In genomic region chr10:13440709-13441061, GRCh38 we compare ENCODE assay signal across 8 cellular contexts.
DNase-seq lines count a peak whose midpoint lies in the region; ATAC-seq and TF ChIP-seq lines count a peak whose summit lies in the region.

No MANE protein-coding gene starts in this region.

- intact Hi-C loops in activated CD8-positive, alpha-beta T cell treated with anti-CD3 and anti-CD28 coated beads for 36 hours (cut with micrococcal nuclease): no loop called here
- intact Hi-C loops in stomach (cut with DNase I; ENCODE audit: low total_unique reads) (no loop called here), natural killer cell (cut with micrococcal nuclease) (loop anchor here (1.0 kb wide), 1 partner anchor 68 kb away; no protein-coding TSS in a partner anchor)

- ATAC-seq in activated CD8-positive, alpha-beta T cell treated with anti-CD3 and anti-CD28 coated beads, Interleukin-2, amount 10 ng/mL, durations not matched to agents 7 days and 5 days: peak; percentile 9
- ATAC-seq in activated CD8-positive, alpha-beta T cell treated with anti-CD3 and anti-CD28 coated beads for 36 hours: no peak
- ATAC-seq in T-cell (replicated peaks in 1 of 4): peak in 1 of 4 experiments; percentile 11
- no peak for ATAC-seq in natural killer cell
- ATAC-seq in HG02610 (IDR thresholded peaks at IDR 0.05; ENCODE audit: unreplicated experiment): no peak

- 32 to 40% (median 34%) methylated on average over 5 of the region's 5 CpGs for WGBS in stomach, 5 donors

- no peak overlapping the region for H3K4me3 Mint-ChIP-seq in activated CD8-positive, alpha-beta T cell treated with anti-CD3 and anti-CD28 coated beads, Interleukin-2, amount 10 ng/mL, durations not matched to agents 7 days and 5 days
- H3K4me3 Mint-ChIP-seq in activated CD8-positive, alpha-beta T cell treated with anti-CD3 and anti-CD28 coated beads for 36 hours: no peak overlapping the region
- H3K4me3 Mint-ChIP-seq in T-cell (peak overlapping the region; percentile 9 to 80 (median 57)), glutamatergic neuron (ENCODE audit: unreplicated experiment) (peak overlapping the region; percentile 78), natural killer cell (no peak overlapping the region)

- no peaks in the 10 kb centered on the region for H3K36me3 Mint-ChIP-seq in activated CD8-positive, alpha-beta T cell treated with anti-CD3 and anti-CD28 coated beads, Interleukin-2, amount 10 ng/mL, durations not matched to agents 7 days and 5 days (ENCODE audit: low read depth)
- H3K36me3 Mint-ChIP-seq in activated CD8-positive, alpha-beta T cell treated with anti-CD3 and anti-CD28 coated beads for 36 hours (ENCODE audit: low read depth): no peaks in the 10 kb centered on the region
- H3K36me3 Mint-ChIP-seq in T-cell (no peaks in the 10 kb centered on the region), glutamatergic neuron (ENCODE audit: unreplicated experiment) (no peaks in the 10 kb centered on the region), natural killer cell (no peaks in the 10 kb centered on the region)

- CTCF ChIA-PET in activated CD8-positive, alpha-beta T cell treated with anti-CD3 and anti-CD28 coated beads, Interleukin-2, amount 10 ng/mL, durations not matched to agents 7 days and 5 days (lab: Charles Lee): interaction anchor here (0.6 to 6.2 kb wide), 20 partner anchors 9 to 474 kb away, joined by 3 to 66 read pairs (median 5); partner anchors contain the start of gene MCM10
- CTCF ChIA-PET in activated CD8-positive, alpha-beta T cell treated with anti-CD3 and anti-CD28 coated beads for 36 hours (lab: Charles Lee): interaction anchor here (0.7 to 12.6 kb wide), 37 partner anchors 9 to 280 kb away, joined by 3 to 168 read pairs (median 4); partner anchors contain the start of genes MCM10 and PRPF18
- CTCF ChIA-PET in T-cell (lab: Charles Lee): interaction anchor here (0.6 to 3.3 kb wide), 11 partner anchors 9 to 280 kb away, joined by 3 to 26 read pairs (median 4); no protein-coding TSS in a partner anchor

- TF ChIP-seq EP300 in stomach (IDR thresholded peaks at IDR 0.05): no peak

- DNase-seq in activated CD8-positive, alpha-beta T cell treated with anti-CD3 and anti-CD28 coated beads, Interleukin-2, amount 10 ng/mL, durations not matched to agents 7 days and 5 days: no peak
- no peak for DNase-seq in activated CD8-positive, alpha-beta T cell treated with anti-CD3 and anti-CD28 coated beads for 36 hours
- DNase-seq in T-cell (no peak), glutamatergic neuron (no peak), stomach (no peak), natural killer cell (no peak), NAMALWA (ENCODE audit: low spot score) (no peak)

- no peak for TF ChIP-seq CTCF in activated CD8-positive, alpha-beta T cell treated with anti-CD3 and anti-CD28 coated beads for 36 hours (IDR thresholded peaks at IDR 0.05)
- TF ChIP-seq CTCF in glutamatergic neuron (IDR thresholded peaks at IDR 0.05; ENCODE audit: partially characterized antibody, unreplicated experiment): peak; percentile 46
- TF ChIP-seq CTCF in stomach (IDR thresholded peaks at IDR 0.05): no peak
- TF ChIP-seq CTCF in natural killer cell (IDR thresholded peaks at IDR 0.05): no peak

- POLR2A ChIA-PET in activated CD8-positive, alpha-beta T cell treated with anti-CD3 and anti-CD28 coated beads, Interleukin-2, amount 10 ng/mL, durations not matched to agents 7 days and 5 days (lab: Charles Lee): no interaction called here
- POLR2A ChIA-PET in activated CD8-positive, alpha-beta T cell treated with anti-CD3 and anti-CD28 coated beads for 36 hours (lab: Charles Lee): no interaction called here
- POLR2A ChIA-PET in T-cell (lab: Charles Lee): no interaction called here

- H3K4me1 Mint-ChIP-seq in activated CD8-positive, alpha-beta T cell treated with anti-CD3 and anti-CD28 coated beads, Interleukin-2, amount 10 ng/mL, durations not matched to agents 7 days and 5 days (ENCODE audit: low read depth): peaks cover 9% of the 10 kb centered on the region
- peaks cover 11% of the 10 kb centered on the region for H3K4me1 Mint-ChIP-seq in activated CD8-positive, alpha-beta T cell treated with anti-CD3 and anti-CD28 coated beads for 36 hours (ENCODE audit: low read depth)
- H3K4me1 Mint-ChIP-seq in T-cell (peaks cover 12 to 16% (median 14%) of the 10 kb centered on the region in 3 donors), glutamatergic neuron (ENCODE audit: low read depth, unreplicated experiment) (peaks cover 40% of the 10 kb centered on the region), natural killer cell (peaks cover 7 to 14% of the 10 kb centered on the region in 2 donors)

- H3K27me3 Mint-ChIP-seq in activated CD8-positive, alpha-beta T cell treated with anti-CD3 and anti-CD28 coated beads, Interleukin-2, amount 10 ng/mL, durations not matched to agents 7 days and 5 days (ENCODE audit: low read depth): peaks cover 35% of the 10 kb centered on the region
- peaks cover 43% of the 10 kb centered on the region for H3K27me3 Mint-ChIP-seq in activated CD8-positive, alpha-beta T cell treated with anti-CD3 and anti-CD28 coated beads for 36 hours
- H3K27me3 Mint-ChIP-seq in T-cell (peaks cover 54 to 59% of the 10 kb centered on the region in 2 donors), glutamatergic neuron (ENCODE audit: unreplicated experiment) (peaks cover 8% of the 10 kb centered on the region), natural killer cell (ENCODE audit: low read depth in 2 of 2) (peaks cover 28 to 58% of the 10 kb centered on the region in 2 donors)

- peaks cover 0 to 52% (median 9%) of the 10 kb centered on the region in 3 donors for H3K27me3 ChIP-seq in stomach

- no peak overlapping the region for H3K27ac ChIP-seq in stomach

- peaks cover 12 to 21% (median 15%) of the 10 kb centered on the region in 4 donors for H3K4me1 ChIP-seq in stomach

- peaks cover 0 to 31% (median 9%) of the 10 kb centered on the region in 4 donors for H3K36me3 ChIP-seq in stomach

- H3K9me3 ChIP-seq in stomach: no peaks in the 10 kb centered on the region

- H3K27ac Mint-ChIP-seq in activated CD8-positive, alpha-beta T cell treated with anti-CD3 and anti-CD28 coated beads, Interleukin-2, amount 10 ng/mL, durations not matched to agents 7 days and 5 days: no peak overlapping the region
- H3K27ac Mint-ChIP-seq in activated CD8-positive, alpha-beta T cell treated with anti-CD3 and anti-CD28 coated beads for 36 hours: no peak overlapping the region
- no peak overlapping the region for H3K27ac Mint-ChIP-seq in T-cell
- no peak overlapping the region for H3K27ac Mint-ChIP-seq in glutamatergic neuron (ENCODE audit: unreplicated experiment)
- H3K27ac Mint-ChIP-seq in natural killer cell: no peak overlapping the region

- peak overlapping the region in 3 of 4 donors; percentile 35 to 50 (median 39) for H3K4me3 ChIP-seq in stomach

- no peak for TF ChIP-seq POLR2A in stomach (IDR thresholded peaks at IDR 0.05)

- no peaks in the 10 kb centered on the region for H3K9me3 Mint-ChIP-seq in activated CD8-positive, alpha-beta T cell treated with anti-CD3 and anti-CD28 coated beads, Interleukin-2, amount 10 ng/mL, durations not matched to agents 7 days and 5 days (ENCODE audit: insufficient read depth)
- H3K9me3 Mint-ChIP-seq in activated CD8-positive, alpha-beta T cell treated with anti-CD3 and anti-CD28 coated beads for 36 hours: no peaks in the 10 kb centered on the region
- H3K9me3 Mint-ChIP-seq in T-cell (no peaks in the 10 kb centered on the region), glutamatergic neuron (ENCODE audit: unreplicated experiment) (peaks cover 2% of the 10 kb centered on the region), natural killer cell (no peaks in the 10 kb centered on the region)

Comparison
In these comparisons a context has a peak if more than half of its experiments do, and no peak if none do; other contexts are left out.
1. H3K4me3 Mint-ChIP-seq: peak in T-cell (3 of 3) and glutamatergic neuron (single experiment); none in activated CD8-positive, alpha-beta T cell treated with anti-CD3 and anti-CD28 coated beads, Interleukin-2, amount 10 ng/mL, durations not matched to agents 7 days and 5 days (single experiment), activated CD8-positive, alpha-beta T cell treated with anti-CD3 and anti-CD28 coated beads for 36 hours (single experiment) and natural killer cell (single experiment).